ENCODE assay signal across 26 cellular contexts in genomic region chr3:101259485-101260341, GRCh38.
A peak's percentile ranks its signal among the peaks of the same experiment; 100 is the strongest.
DNase-seq lines count a peak whose midpoint lies in the region; ATAC-seq, FAIRE-seq and TF ChIP-seq lines count a peak whose summit lies in the region.
"Had no signal": no experiment of that assay in that cellular context is flagged by ENCODE, and none has a peak within 500 bp of the region (broad histone marks: within the 10 kb centered on the region; RNA-seq: fewer than 3 reads in every experiment).

No MANE protein-coding gene starts in this region.

- H4K91ac ChIP-seq in H1 (replicated peaks; ENCODE audit: insufficient read length, low read length), result no peak overlapping the region

- no peak for DNase-seq in A549 (ENCODE audit: low read depth in 1 of 2, low spot score in 1 of 2)
- DNase-seq in HCT116 (ENCODE audit: low read depth, low spot score), result no peak
- peak; percentile 74 for DNase-seq in OCI-M1 (lab: John Stamatoyannopoulos, UW)
- DNase-seq in H1 (ENCODE audit: low read depth in 1 of 2, low spot score in 2 of 2), result no peak
- no peak for DNase-seq in ACHN
- no peak for DNase-seq in DMS79 treated with DMSO at 0.1 percent for 48 hours (lab: John Stamatoyannopoulos, UW)
- DNase-seq: activated CD4-positive, alpha-beta T cell treated with anti-CD3 and anti-CD28 coated beads, Interleukin-2, amount 10 ng/mL, durations not matched to agents 24 days and 14 days; activated naive CD4-positive, alpha-beta T cell treated with anti-CD3 and anti-CD28 coated beads, Interleukin-2, amount 10 ng/mL, durations not matched to agents 7 days and 5 days; activated T-cell treated with anti-CD3 and anti-CD28 coated beads, Interleukin-2, amount 50 U/mL, for 72 hours; effector memory CD8-positive, alpha-beta T cell; foreskin melanocyte; immature natural killer cell; left ventricle myocardium inferior; naive thymus-derived CD8-positive, alpha-beta T cell; ovary; retina; SJCRH30; upper lobe of right lung had no signal

- H2BK120ac ChIP-seq in H1 (replicated peaks; ENCODE audit: low read depth, low read length), result no peak overlapping the region

- H3K4me2 ChIP-seq in A549 (no peak overlapping the region), HCT116 (ENCODE audit: low read length) (no peak overlapping the region), H1 (ENCODE audit: insufficient read depth in 1 of 2, low read depth in 2 of 2, low read length in 2 of 2) (no peak overlapping the region)
- H3K4me2 ChIP-seq: GM23338 had no signal

- TF ChIP-seq POLR2A in A549 (IDR thresholded peaks at IDR 0.05; ENCODE audit: low read length) (no peak), HCT116 (IDR thresholded peaks at IDR 0.05; ENCODE audit: borderline replicate concordance, extremely low read depth, insufficient read depth, insufficient read length) (no peak), H1 (IDR thresholded peaks at IDR 0.05; ENCODE audit: control extremely low read depth in 1 of 2, low read depth in 2 of 2, low read length in 2 of 2) (no peak), GM18505 (IDR thresholded peaks at IDR 0.05; ENCODE audit: borderline replicate concordance, extremely low read depth, insufficient read depth, insufficient read length) (no peak)

- ATAC-seq in A549 (no peak), HCT116 (no peak), HG02763 (IDR thresholded peaks at IDR 0.05; ENCODE audit: unreplicated experiment) (no peak), GM18505 (IDR thresholded peaks at IDR 0.05; ENCODE audit: unreplicated experiment) (no peak)
- ATAC-seq: activated T-cell treated with anti-CD3 and anti-CD28 coated beads, Interleukin-2, amount 50 U/mL, for 72 hours; effector memory CD8-positive, alpha-beta T cell; GM23338; naive thymus-derived CD8-positive, alpha-beta T cell; Panc1; upper lobe of right lung had no signal

- H3K9me2 ChIP-seq in HCT116 (ENCODE audit: insufficient read depth), result no peaks in the 10 kb centered on the region

- H4K5ac ChIP-seq in H1 (ENCODE audit: insufficient read length, low read depth, low read length), result no peak overlapping the region

- no peaks in the 10 kb centered on the region for H3K79me1 ChIP-seq in H1 (ENCODE audit: low read depth, low read length)

- RAD21 ChIA-PET in HCT116 (lab: Charles Lee; ENCODE audit: low non-redundant PET in 1 of 2, low total read pairs in 2 of 2, uncharacterized antibody in 2 of 2, unreplicated experiment in 2 of 2), result no interaction called here

- TF ChIP-seq EP300 in A549 (IDR thresholded peaks at IDR 0.05) (no peak), H1 (IDR thresholded peaks at IDR 0.05; ENCODE audit: borderline replicate concordance in 1 of 2, low read depth in 2 of 2, low read length in 2 of 2) (no peak)

- no peaks in the 10 kb centered on the region for H3K79me2 ChIP-seq in HCT116 (ENCODE audit: insufficient read depth, low read length)
- H3K79me2 ChIP-seq in H1 (ENCODE audit: control insufficient read depth in 1 of 2, insufficient read depth in 2 of 2, low read length in 2 of 2), result no peaks in the 10 kb centered on the region

- WGBS in A549 (ENCODE audit: missing lambda C conversion rate), result 36% methylated on average over 4 of the region's 4 CpGs
- 74% methylated on average over 4 of the region's 4 CpGs; no CpG with 5 or more reads in 1 of the 2 experiments for WGBS in H1 (ENCODE audit: extremely low coverage in 1 of 2, insufficient coverage in 1 of 2, insufficient read length in 1 of 2, insufficient replicate concordance in 2 of 2, low coverage in 1 of 2, low lambda C conversion rate in 2 of 2, missing lambda C conversion rate in 1 of 2), 2 experiments

- H3K27ac ChIP-seq in A549, result no peak overlapping the region
- no peak overlapping the region for H3K27ac ChIP-seq in HCT116 (ENCODE audit: low read depth, low read length)
- H3K27ac ChIP-seq in H1 (ENCODE audit: low read depth, low read length), result no peak overlapping the region
- H3K27ac ChIP-seq: C4-2B, left ventricle myocardium inferior, ovary, SJCRH30, upper lobe of right lung, VCaP had no signal

- H3K4me3 ChIP-seq in A549, result no peak overlapping the region
- no peak overlapping the region for H3K4me3 ChIP-seq in HCT116 (replicated peaks in 1 of 2; ENCODE audit: low read depth in 1 of 2, low read length in 2 of 2)
- H3K4me3 ChIP-seq in H1 (ENCODE audit: extremely low read depth in 1 of 4, insufficient read depth in 2 of 4, low read depth in 3 of 4, low read length in 4 of 4), result no peak overlapping the region
- H3K4me3 ChIP-seq: coronary artery, GM23338, left ventricle myocardium inferior, ovary, SJCRH30, upper lobe of right lung had no signal

- no peaks in the 10 kb centered on the region for H3K36me3 ChIP-seq in HCT116 (ENCODE audit: control insufficient read depth in 1 of 2, insufficient read depth in 2 of 2, low read length in 2 of 2)
- no peaks in the 10 kb centered on the region for H3K36me3 ChIP-seq in H1 (ENCODE audit: control insufficient read depth in 2 of 4, insufficient read depth in 4 of 4, low read length in 3 of 4)
- H3K36me3 ChIP-seq: left ventricle myocardium inferior, ovary, SJCRH30, upper lobe of right lung had no signal

- H2BK5ac ChIP-seq in H1 (ENCODE audit: low read depth, low read length), result no peak overlapping the region

- H3K23me2 ChIP-seq in H1 (ENCODE audit: low read depth, low read length), result no peaks in the 10 kb centered on the region

- no peak overlapping the region for H3K56ac ChIP-seq in H1 (replicated peaks; ENCODE audit: insufficient read length, low read depth, low read length)

- H2BK20ac ChIP-seq in H1 (ENCODE audit: low read length), result no peak overlapping the region

- TF ChIP-seq CTCF in A549 (IDR thresholded peaks at IDR 0.05) (no peak), HCT116 (IDR thresholded peaks at IDR 0.05 in 2 of 3, conservative IDR thresholded peaks at IDR 0.05 in 1 of 3; ENCODE audit: borderline replicate concordance in 1 of 3, insufficient read depth in 1 of 3, low read depth in 2 of 3, low read length in 2 of 3) (no peak), H1 (IDR thresholded peaks at IDR 0.05; ENCODE audit: control extremely low read depth in 1 of 3, insufficient read depth in 1 of 3, low read depth in 1 of 3, low read length in 3 of 3) (no peak)

- intact Hi-C loops in HCT116 (cut with micrococcal nuclease), result no loop called here

- H3K4ac ChIP-seq in H1 (replicated peaks; ENCODE audit: insufficient read length, low read depth, low read length), result no peak overlapping the region

- H3K4me1 ChIP-seq in A549 (no peaks in the 10 kb centered on the region), HCT116 (ENCODE audit: control insufficient read depth in 1 of 2, insufficient read depth in 2 of 2, low read length in 2 of 2) (no peaks in the 10 kb centered on the region), H1 (replicated peaks in 1 of 4; ENCODE audit: control insufficient read depth in 3 of 4, insufficient read depth in 4 of 4, low read length in 3 of 4) (no peaks in the 10 kb centered on the region)
- H3K4me1 ChIP-seq: upper lobe of right lung had no signal

- H2AK5ac ChIP-seq in H1 (ENCODE audit: low read depth, low read length), result no peak overlapping the region

- H3K27me3 ChIP-seq in HCT116 (ENCODE audit: insufficient read depth, low read length) (no peaks in the 10 kb centered on the region), H1 (replicated peaks in 1 of 4; ENCODE audit: control insufficient read depth in 3 of 4, extremely low read depth in 1 of 4, insufficient read depth in 3 of 4, low read length in 3 of 4) (no peaks in the 10 kb centered on the region)
- H3K27me3 ChIP-seq: ovary, SJCRH30, upper lobe of right lung had no signal

- in situ Hi-C loops in ACHN (cut with HindIII; ENCODE audit: low pct_ligation_motif_present, low pct_unique_long_range_greater_than_20kb, low sequenced_read_pairs), result no loop called here

- H3K18ac ChIP-seq in H1 (ENCODE audit: extremely low read depth, low read length), result no peak overlapping the region

- CTCF ChIA-PET in A549 (lab: Yijun Ruan, JAX) (interaction anchor here (1.2 kb wide), 1 partner anchor 12 kb away, joined by 3 read pairs; no protein-coding TSS in a partner anchor), HCT116 (lab: Charles Lee) (no interaction called here), H1 (lab: Charles Lee; ENCODE audit: partially characterized antibody) (interaction anchor here (0.6 kb wide), 1 partner anchor 335 kb away, joined by 3 read pairs; no protein-coding TSS in a partner anchor)

- H3K9ac ChIP-seq in HCT116 (ENCODE audit: low read length), result no peak overlapping the region
- no peak overlapping the region for H3K9ac ChIP-seq in H1 (replicated peaks in 1 of 4; ENCODE audit: extremely low read depth in 1 of 4, low read depth in 3 of 4, low read length in 3 of 4)

- FAIRE-seq in A549 (lab: Jason Lieb, UNC) (no peak), H1 (lab: Jason Lieb, UNC) (no peak)
- FAIRE-seq: GM18507 had no signal

- H2AFZ ChIP-seq in HCT116 (ENCODE audit: low read depth, low read length, poor library complexity, severe bottlenecking), result no peak overlapping the region
- H2AFZ ChIP-seq in H1 (ENCODE audit: low read length), result no peak overlapping the region
- H2AFZ ChIP-seq: GM23338 had no signal

- no peak overlapping the region for H3K14ac ChIP-seq in H1 (ENCODE audit: insufficient read length)

- POLR2A ChIA-PET in A549 (lab: Yijun Ruan, JAX) (no interaction called here), HCT116 (lab: Charles Lee) (no interaction called here), H1 (lab: Charles Lee; ENCODE audit: partially characterized antibody) (no interaction called here)

- H3K9me3 ChIP-seq in A549 (no peaks in the 10 kb centered on the region), HCT116 (ENCODE audit: control insufficient read depth in 1 of 2, insufficient read depth in 1 of 2, low read depth in 1 of 2, low read length in 2 of 2) (no peaks in the 10 kb centered on the region), H1 (ENCODE audit: insufficient read depth in 2 of 2, low read depth in 1 of 2, low read length in 1 of 2) (no peaks in the 10 kb centered on the region)
- H3K9me3 ChIP-seq: ovary, upper lobe of right lung had no signal

- no peak overlapping the region for H3K23ac ChIP-seq in H1 (ENCODE audit: insufficient read length)

- BruUV-seq in HCT116 (replicated peaks; lab: Mats Ljungman, UMichigan), result no TSS peak

- H4K20me1 ChIP-seq in HCT116 (ENCODE audit: insufficient read depth) (no peaks in the 10 kb centered on the region), H1 (replicated peaks in 1 of 2; ENCODE audit: control insufficient read depth in 1 of 2, insufficient read depth in 2 of 2, low read length in 2 of 2) (no peaks in the 10 kb centered on the region)

- no peak overlapping the region for H4K8ac ChIP-seq in H1 (ENCODE audit: extremely low read depth, insufficient read depth, low read length)

- H2BK15ac ChIP-seq in H1 (ENCODE audit: low read length), result no peak overlapping the region

- no peak overlapping the region for H2BK12ac ChIP-seq in H1 (ENCODE audit: low read depth, low read length)

- TF ChIP-seq RAD21 in A549 (conservative IDR thresholded peaks at IDR 0.05 in 1 of 2, IDR thresholded peaks at IDR 0.05 in 1 of 2) (no peak), HCT116 (IDR thresholded peaks at IDR 0.05; ENCODE audit: low read depth) (no peak), H1 (IDR thresholded peaks at IDR 0.05 in 1 of 2, conservative IDR thresholded peaks at IDR 0.05 in 1 of 2; ENCODE audit: low read depth in 2 of 2, low read length in 2 of 2) (no peak)

TF ChIP-seq in A549, 52 proteins besides CTCF, POLR2A, EP300 and RAD21 (continues in another document):
- peak; percentile 42 for TF ChIP-seq MAFK (IDR thresholded peaks at IDR 0.05; ENCODE audit: partially characterized antibody)

TF ChIP-seq in H1, 55 proteins besides CTCF, POLR2A, EP300 and RAD21 (continues in another document):
- peak; percentile 23; the same call in 1 of the 2 replicates for TF ChIP-seq SRF (IDR thresholded peaks at IDR 0.05; ENCODE audit: low read depth, low read length)

Comparison
In these comparisons a context has a peak if more than half of its experiments do, and no peak if none do; other contexts are left out.
1. Of the 18 proteins assayed by ChIP-seq in both H1 and A549: peak only in H1: none; only in A549: MAFK; in both: none; in neither: 17.